ENCODE assay signal across 21 cellular contexts in genomic region chr2:9525266-9525665, GRCh38. TPM values are rescaled to one million over a fixed set of nuclear protein-coding genes. Genes with fewer than 3 reads are reported as not detected.
DNase-seq lines count a peak whose midpoint lies in the region; TF ChIP-seq lines count a peak whose summit lies in the region.
"Had no signal": no experiment of that assay in that cellular context is flagged by ENCODE, and none has a peak within 500 bp of the region (broad histone marks: within the 10 kb centered on the region; RNA-seq: fewer than 3 reads in every experiment).

No MANE protein-coding gene starts in this region.

- in situ Hi-C loops in SK-MEL-5 (cut with HindIII; ENCODE audit: low pct_unique_long_range_greater_than_20kb, low sequenced_read_pairs) = no loop called here

- WGBS in tibial nerve, 2 donors = 33 to 43% methylated on average over 2 of the region's 2 CpGs

- H3K4me1 ChIP-seq in tibial nerve = peaks cover 0 to 28% (median 7%) of the 10 kb centered on the region in 4 donors

- TF ChIP-seq EP300 in tibial nerve (IDR thresholded peaks at IDR 0.05) = peak in 1 of 2 donors; percentile 43

- peak in 1 of 56 donors; percentile 13 for TF ChIP-seq CTCF in dorsolateral prefrontal cortex (IDR thresholded peaks at IDR 0.05 in 54 of 56, conservative IDR thresholded peaks at IDR 0.05 in 2 of 56; ENCODE audit: low read depth in 1 of 56, partially characterized antibody in 56 of 56)
- TF ChIP-seq CTCF in nephron progenitor cell (IDR thresholded peaks at IDR 0.05) = no peak
- TF ChIP-seq CTCF in tibial nerve (IDR thresholded peaks at IDR 0.05) = no peak

- H3K36me3 Mint-ChIP-seq in nephron progenitor cell (ENCODE audit: low read depth) = peaks cover 85% of the 10 kb centered on the region

- H3K27ac ChIP-seq in dorsolateral prefrontal cortex (peak overlapping the region in 56 of 59 donors; percentile 2 to 92 (median 68)), tibial nerve (peak overlapping the region; percentile 52 to 81 (median 64))
- H3K27ac ChIP-seq: HL-60, KMS-11 had no signal

- H3K4me3 ChIP-seq in dorsolateral prefrontal cortex (peak overlapping the region in 1 of 59 donors; percentile 4), tibial nerve (no peak overlapping the region)

- DNase-seq in SK-MEL-5 (ENCODE audit: low read depth, low spot score) (peak; percentile 59), dorsolateral prefrontal cortex (no peak), nephron progenitor cell (no peak), tibial nerve (ENCODE audit: low spot score in 2 of 2) (no peak), A172 (ENCODE audit: low spot score) (no peak), anterior cingulate cortex (lab: John Stamatoyannopoulos, UW) (no peak), DMS153 treated with DMSO at 0.1 percent for 48 hours (lab: John Stamatoyannopoulos, UW; ENCODE audit: unreplicated experiment) (no peak)
- DNase-seq: CD4-positive, CD25-positive, alpha-beta regulatory T cell; DMS53; EL; GOT3; NCI-H1417; NCI-H187 treated with DMSO at 0.1 percent for 48 hours; NCI-H2227 treated with DMSO at 0.1 percent for 48 hours; NCI-H510A treated with DMSO at 0.1 percent for 48 hours; NCI-H774; OCI-M1; SHP77 had no signal

- peaks cover 0 to 74% (median 0%) of the 10 kb centered on the region in 3 donors for H3K36me3 ChIP-seq in tibial nerve

- no peaks in the 10 kb centered on the region for H3K9me3 Mint-ChIP-seq in nephron progenitor cell

- no peak for TF ChIP-seq POLR2A in tibial nerve (IDR thresholded peaks at IDR 0.05)

- H3K9me3 ChIP-seq in tibial nerve = no peaks in the 10 kb centered on the region

- no peak overlapping the region for H3K4me3 Mint-ChIP-seq in nephron progenitor cell
- H3K4me3 Mint-ChIP-seq: B cell; CD4-positive, CD25-positive, alpha-beta regulatory T cell had no signal

- H3K27ac Mint-ChIP-seq in nephron progenitor cell = peak overlapping the region; percentile 36
- H3K27ac Mint-ChIP-seq: B cell had no signal

- H3K4me1 Mint-ChIP-seq in nephron progenitor cell = no peaks in the 10 kb centered on the region
- H3K4me1 Mint-ChIP-seq: B cell had no signal

- H3K27me3 Mint-ChIP-seq in nephron progenitor cell (ENCODE audit: low read depth, poor library complexity) = peaks cover 7% of the 10 kb centered on the region
- H3K27me3 Mint-ChIP-seq: B cell; CD4-positive, CD25-positive, alpha-beta regulatory T cell had no signal

- H3K27me3 ChIP-seq in dorsolateral prefrontal cortex (no peaks in the 10 kb centered on the region), tibial nerve (no peaks in the 10 kb centered on the region)

- intact Hi-C loops in dorsolateral prefrontal cortex (cut with DNase I) = no loop called here

RNA-seq across cellular contexts. Expression of gene ADAM17, which starts 30.4 kb away (rescaled TPM):
- total RNA-seq in SK-MEL-5 (2014; rRNA removed; shearing (Covaris generic)) = 33.3 and 34.9 TPM in 2 replicates
- polyA plus RNA-seq in SK-MEL-5 (2015; cell fraction: cytosol; rRNA removed) = 21.0 and 27.4 TPM in 2 replicates
- polyA plus RNA-seq in SK-MEL-5 (2015; cell fraction: nucleus; rRNA removed) = 44.6 and 54.3 TPM in 2 replicates
- total RNA-seq in dorsolateral prefrontal cortex (10 to 100 TPM; 20.3 to 43.9 (median 31.0) TPM), tibial nerve (10 to 100 TPM; 30.6 to 50.9 (median 42.6) TPM)
- total RNA-seq in A172 (2014; rRNA removed; shearing (Covaris generic)) = 65.5 and 71.3 TPM in 2 replicates

RNA-seq across cellular contexts. Expression of gene IAH1, which starts 50.9 kb away (rescaled TPM):
- total RNA-seq in SK-MEL-5 (2014; rRNA removed; shearing (Covaris generic)) = 67.6 and 68.4 TPM in 2 replicates
- polyA plus RNA-seq in SK-MEL-5 (2015; cell fraction: cytosol; rRNA removed) = 33.2 and 35.7 TPM in 2 replicates
- polyA plus RNA-seq in SK-MEL-5 (2015; cell fraction: nucleus; rRNA removed) = 23.0 and 28.8 TPM in 2 replicates
- 10 to 100 TPM; 46.2 to 81.5 (median 64.4) TPM for total RNA-seq in dorsolateral prefrontal cortex
- 10 to 100 TPM; 41.9 to 55.1 (median 50.9) TPM for total RNA-seq in tibial nerve
- 23.4 and 36.0 TPM in 2 replicates for total RNA-seq in A172 (2014; rRNA removed; shearing (Covaris generic))
